ENCODE assay signal across 23 cellular contexts in genomic region chr6:157904999-157905398, GRCh38.
DNase-seq lines count a peak whose midpoint lies in the region; ATAC-seq and FAIRE-seq lines count a peak whose summit lies in the region.
"Had no signal": no experiment of that assay in that cellular context is flagged by ENCODE, and none has a peak within 500 bp of the region (broad histone marks: within the 10 kb centered on the region; RNA-seq: fewer than 3 reads in every experiment).

No MANE protein-coding gene starts in this region.

- peaks cover 29% of the 10 kb centered on the region for H3K36me3 Mint-ChIP-seq in activated naive CD4-positive, alpha-beta T cell treated with anti-CD3 and anti-CD28 coated beads, Interleukin-2, amount 50 U/mL, for 24 hours
- H3K36me3 Mint-ChIP-seq in activated naive CD4-positive, alpha-beta T cell treated with anti-CD3 and anti-CD28 coated beads, Interleukin-2, amount 50 U/mL, for 72 hours, result peaks cover 27 to 28% of the 10 kb centered on the region in 2 donors

- no peak for ATAC-seq in activated naive CD4-positive, alpha-beta T cell treated with anti-CD3 and anti-CD28 coated beads, Interleukin-2, amount 50 U/mL, for 72 hours
- no peak for ATAC-seq in GM21423 (IDR thresholded peaks at IDR 0.05; ENCODE audit: unreplicated experiment)
- ATAC-seq: PC-3 had no signal

- H3K27ac Mint-ChIP-seq in activated naive CD4-positive, alpha-beta T cell treated with anti-CD3 and anti-CD28 coated beads, Interleukin-2, amount 50 U/mL, for 24 hours, result peak overlapping the region; percentile 41
- peak overlapping the region in 1 of 2 donors; percentile 55 for H3K27ac Mint-ChIP-seq in activated naive CD4-positive, alpha-beta T cell treated with anti-CD3 and anti-CD28 coated beads, Interleukin-2, amount 50 U/mL, for 72 hours

- no peaks in the 10 kb centered on the region for H3K9me3 Mint-ChIP-seq in activated naive CD4-positive, alpha-beta T cell treated with anti-CD3 and anti-CD28 coated beads, Interleukin-2, amount 50 U/mL, for 24 hours
- no peaks in the 10 kb centered on the region for H3K9me3 Mint-ChIP-seq in activated naive CD4-positive, alpha-beta T cell treated with anti-CD3 and anti-CD28 coated beads, Interleukin-2, amount 50 U/mL, for 72 hours

- H3K4me1 Mint-ChIP-seq in activated naive CD4-positive, alpha-beta T cell treated with anti-CD3 and anti-CD28 coated beads, Interleukin-2, amount 50 U/mL, for 24 hours, result peaks cover 17% of the 10 kb centered on the region

- H3K4me3 ChIP-seq in skeletal muscle tissue (ENCODE audit: low read length in 3 of 3), result no peak overlapping the region

- peaks cover 0 to 4% (median 3%) of the 10 kb centered on the region in 3 donors for H3K4me1 ChIP-seq in skeletal muscle tissue (ENCODE audit: control insufficient read depth in 3 of 3, insufficient read depth in 3 of 3, low read length in 3 of 3)

- H3K9me3 ChIP-seq in skeletal muscle tissue (ENCODE audit: control insufficient read depth in 3 of 3, low read length in 3 of 3), result no peaks in the 10 kb centered on the region

- H3K27me3 Mint-ChIP-seq in activated naive CD4-positive, alpha-beta T cell treated with anti-CD3 and anti-CD28 coated beads, Interleukin-2, amount 50 U/mL, for 24 hours, result no peaks in the 10 kb centered on the region

- H3K27me3 ChIP-seq in skeletal muscle tissue (ENCODE audit: control insufficient read depth in 3 of 3, insufficient read depth in 3 of 3, low read length in 3 of 3), result no peaks in the 10 kb centered on the region

- DNase-seq in activated naive CD4-positive, alpha-beta T cell treated with anti-CD3 and anti-CD28 coated beads, Interleukin-2, amount 50 U/mL, for 72 hours (ENCODE audit: low spot score in 2 of 2), result no peak
- DNase-seq in fibroblast of gingiva (ENCODE audit: low read depth), result peak; percentile 56
- no peak for DNase-seq in NCI-H82 treated with DMSO at 0.1 percent for 48 hours (lab: John Stamatoyannopoulos, UW; ENCODE audit: unreplicated experiment)
- DNase-seq in HUDEP-2 (lab: John Stamatoyannopoulos, UW; ENCODE audit: unreplicated experiment in 76 of 76), result no peak
- DNase-seq: ACHN; Calu3; DMS79 treated with DMSO at 0.1 percent for 48 hours; Kasumi-1; NCI-H1105; NCI-H1436 treated with DMSO at 0.1 percent for 48 hours; NCI-H1930; NCI-H2107; NCI-H446; NCI-H524 treated with DMSO at 0.1 percent for 48 hours; NCI-H774; NK-92 treated with Interleukin-12 subunit alpha and Interleukin-12 subunit beta, amount 100 ng/mL, for 24 hours; PC-3 had no signal

- peak overlapping the region; percentile 65 for H3K27ac ChIP-seq in skeletal muscle tissue (ENCODE audit: low read depth, low read length)
- H3K27ac ChIP-seq: 22Rv1 had no signal

- FAIRE-seq in islet of Langerhans (lab: Jason Lieb, UNC), result peak; percentile 55
- FAIRE-seq: GM12892 had no signal

- H3K36me3 ChIP-seq in skeletal muscle tissue (ENCODE audit: control insufficient read depth in 3 of 3, insufficient read depth in 3 of 3, low read length in 3 of 3), result peaks cover 8 to 24% (median 20%) of the 10 kb centered on the region in 3 donors

- H3K9ac ChIP-seq in skeletal muscle tissue (ENCODE audit: low read depth in 1 of 3, low read length in 3 of 3), result peak overlapping the region in 1 of 3 donors; percentile 10

- no peak overlapping the region for H3K4me3 Mint-ChIP-seq in activated naive CD4-positive, alpha-beta T cell treated with anti-CD3 and anti-CD28 coated beads, Interleukin-2, amount 50 U/mL, for 24 hours
